Comparison of ENCODE assay signal across 2 cellular contexts in the genomic region with DNA sequence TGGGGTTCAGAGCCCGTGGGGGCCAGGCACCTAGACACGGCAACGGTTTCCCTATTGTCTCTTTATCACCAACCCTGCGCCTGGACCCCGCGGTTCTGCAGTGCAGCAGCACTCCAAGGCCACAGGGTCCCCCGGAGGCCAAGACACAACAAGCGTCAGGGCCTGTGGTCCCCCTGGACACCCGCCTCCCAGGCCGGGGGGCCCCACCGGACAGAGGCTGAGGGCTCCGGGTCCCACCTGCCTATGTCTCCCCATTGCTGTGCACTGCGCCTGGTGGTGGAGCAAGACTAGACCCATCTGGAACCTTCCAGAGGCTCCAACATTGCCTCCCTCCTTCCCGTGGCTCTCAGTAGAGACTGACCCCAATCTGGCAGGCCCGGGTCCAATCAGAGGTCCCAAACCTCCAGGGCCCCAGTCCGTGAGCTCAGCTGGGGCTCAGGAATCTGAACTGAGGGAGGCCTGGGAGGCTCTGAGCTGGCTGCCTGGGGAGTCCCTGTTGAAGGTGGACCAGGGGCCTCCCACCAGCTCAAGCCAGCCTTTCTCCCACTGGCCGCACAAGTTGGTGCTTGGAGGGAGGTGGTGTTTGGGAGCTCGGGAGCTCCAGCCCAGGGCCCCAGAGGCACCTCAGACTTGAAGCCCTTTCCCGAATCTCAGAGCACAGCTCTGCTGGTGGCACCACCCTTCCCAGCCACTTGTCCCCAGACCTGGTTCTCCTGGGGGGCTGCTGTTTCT.
TF ChIP-seq lines count a peak whose summit lies in the region.

No MANE protein-coding gene starts in this region.

TF ChIP-seq in HepG2, 621 proteins besides CTCF, POLR2A, EP300 and RAD21:
- TF ChIP-seq TAF15 (IDR thresholded peaks at IDR 0.05; ENCODE audit: low read depth, low read length, poor library complexity, severe bottlenecking) (peak; percentile 58), ARHGAP35 (CRISPR knock-in tag; IDR thresholded peaks at IDR 0.05; ENCODE audit: borderline replicate concordance) (no peak)

TF ChIP-seq in H1, 55 proteins besides CTCF, POLR2A, EP300 and RAD21:
- TF ChIP-seq POLR2AphosphoS5 (IDR thresholded peaks at IDR 0.05; ENCODE audit: low read depth, low read length) (no peak), KDM5A (IDR thresholded peaks at IDR 0.05; ENCODE audit: low read length) (no peak), TAF1 (IDR thresholded peaks at IDR 0.05; ENCODE audit: low read depth, low read length) (no peak), USF2 (IDR thresholded peaks at IDR 0.05; ENCODE audit: low read length) (no peak), TAF7 (optimal IDR thresholded peaks at IDR 0.05; ENCODE audit: borderline replicate concordance, low read depth, low read length) (no peak), RBBP5 (IDR thresholded peaks at IDR 0.05; ENCODE audit: borderline replicate concordance, low read depth, low read length) (no peak), BRCA1 (IDR thresholded peaks at IDR 0.05; ENCODE audit: low read depth, low read length) (no peak), CTBP2 (IDR thresholded peaks at IDR 0.05; ENCODE audit: borderline replicate concordance, insufficient read depth, insufficient read length, low read length) (no peak), GABPA (IDR thresholded peaks at IDR 0.05; ENCODE audit: borderline replicate concordance, insufficient read depth, low read length) (no peak)
- TF ChIP-seq, protein P1, sequence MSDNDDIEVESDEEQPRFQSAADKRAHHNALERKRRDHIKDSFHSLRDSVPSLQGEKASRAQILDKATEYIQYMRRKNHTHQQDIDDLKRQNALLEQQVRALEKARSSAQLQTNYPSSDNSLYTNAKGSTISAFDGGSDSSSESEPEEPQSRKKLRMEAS (IDR thresholded peaks at IDR 0.05) = no peak
TF ChIP-seq in H1: peak in this region for 0.
